In genomic region chr2:240810199-240810598, GRCh38 we compare ENCODE assay signal across 21 cellular contexts. TPM values are rescaled to one million over a fixed set of nuclear protein-coding genes. Genes with fewer than 3 reads are reported as not detected.
A peak's percentile ranks its signal among the peaks of the same experiment; 100 is the strongest.
DNase-seq lines count a peak whose midpoint lies in the region; ATAC-seq, FAIRE-seq and TF ChIP-seq lines count a peak whose summit lies in the region.
"Had no signal": no experiment of that assay in that cellular context is flagged by ENCODE, and none has a peak within 500 bp of the region (broad histone marks: within the 10 kb centered on the region; RNA-seq: fewer than 3 reads in every experiment).

No MANE protein-coding gene starts in this region.

- TF ChIP-seq CTCF in A549 (IDR thresholded peaks at IDR 0.05) (peak; percentile 39; the same call in 2 of the 3 replicates), OCI-LY1 (IDR thresholded peaks at IDR 0.05; ENCODE audit: low read length) (peak; percentile 21; the same call in 1 of the 2 replicates), fibroblast of the aortic adventitia (IDR thresholded peaks at IDR 0.05; ENCODE audit: insufficient read depth, low read length) (peak; percentile 15)

- no peak overlapping the region for H3K4me2 ChIP-seq in A549
- no peak overlapping the region for H3K4me2 ChIP-seq in OCI-LY1 (ENCODE audit: low read length)
- H3K4me2 ChIP-seq: BLaER1 treated with 17β-estradiol and CSF1 and Interleukin-3, amounts not matched to agents 10 nM and 100 nM; KMS-11 had no signal

- H4K20me1 ChIP-seq in OCI-LY1 (ENCODE audit: insufficient read depth, low read length), result no peaks in the 10 kb centered on the region
- H4K20me1 ChIP-seq: BLaER1 treated with 17β-estradiol and CSF1 and Interleukin-3, amounts not matched to agents 10 nM and 100 nM had no signal

- CTCF ChIA-PET in A549 (lab: Yijun Ruan, JAX), result interaction anchor here (0.6 to 2.8 kb wide), 10 partner anchors 9 to 147 kb away, joined by 3 to 20 read pairs (median 3); no protein-coding TSS in a partner anchor

- no peak for FAIRE-seq in A549 (lab: Jason Lieb, UNC)

- in situ Hi-C loops in G401 (cut with HindIII; ENCODE audit: low sequenced_read_pairs), result no loop called here

- no peak overlapping the region for H3K9ac ChIP-seq in OCI-LY1 (ENCODE audit: low read length)
- H3K9ac ChIP-seq: BLaER1 treated with 17β-estradiol and CSF1 and Interleukin-3, amounts not matched to agents 10 nM and 100 nM; KMS-11 had no signal

- 32% methylated on average over 6 of the region's 6 CpGs for WGBS in A549 (ENCODE audit: missing lambda C conversion rate)

- H2AFZ ChIP-seq in OCI-LY1 (ENCODE audit: low read length), result no peak overlapping the region

- no peaks in the 10 kb centered on the region for H3F3A ChIP-seq in OCI-LY1 (ENCODE audit: insufficient read depth, low read length)

- H3K9me2 ChIP-seq in OCI-LY1 (ENCODE audit: low read depth, low read length), result no peaks in the 10 kb centered on the region

- peaks cover 22% of the 10 kb centered on the region for H3K9me3 ChIP-seq in A549
- H3K9me3 ChIP-seq in OCI-LY1 (ENCODE audit: low read length), result no peaks in the 10 kb centered on the region
- H3K9me3 ChIP-seq: testis had no signal

- H3K4me3 ChIP-seq in A549 (no peak overlapping the region), OCI-LY1 (ENCODE audit: low read depth, low read length, poor library complexity, severe bottlenecking) (no peak overlapping the region), fibroblast of the aortic adventitia (ENCODE audit: low read depth, low read length) (no peak overlapping the region)
- H3K4me3 ChIP-seq: BLaER1 treated with 17β-estradiol and CSF1 and Interleukin-3, amounts not matched to agents 10 nM and 100 nM; testis had no signal

- no peak for TF ChIP-seq POLR2A in A549 (IDR thresholded peaks at IDR 0.05; ENCODE audit: low read length)

- no peaks in the 10 kb centered on the region for H3K36me3 ChIP-seq in OCI-LY1 (ENCODE audit: insufficient read depth, low read length)
- H3K36me3 ChIP-seq: BLaER1 treated with 17β-estradiol and CSF1 and Interleukin-3, amounts not matched to agents 10 nM and 100 nM had no signal

- POLR2A ChIA-PET in A549 (lab: Yijun Ruan, JAX), result no interaction called here

- H3K27me3 ChIP-seq in OCI-LY1 (ENCODE audit: insufficient read depth, low read length), result no peaks in the 10 kb centered on the region; the same call in 1 of the 2 replicates
- H3K27me3 ChIP-seq: testis had no signal

- 0 out of 5 replicates have a peak, but pooled peaks of 1 of the 2 experiments have one; percentile 23 for TF ChIP-seq RAD21 in A549 (conservative IDR thresholded peaks at IDR 0.05 in 1 of 2, IDR thresholded peaks at IDR 0.05 in 1 of 2)

- no peak overlapping the region for H3K27ac ChIP-seq in A549
- no peak overlapping the region for H3K27ac ChIP-seq in OCI-LY1 (ENCODE audit: low read depth, low read length, poor library complexity, severe bottlenecking)
- H3K27ac ChIP-seq: BLaER1 treated with 17β-estradiol and CSF1 and Interleukin-3, amounts not matched to agents 10 nM and 100 nM; KMS-11; testis had no signal

- no peak for TF ChIP-seq EP300 in A549 (IDR thresholded peaks at IDR 0.05)

- peak in 1 of 2 experiments; percentile 70; a peak in 2 of 6 replicates for ATAC-seq in A549
- ATAC-seq in HG03469 (IDR thresholded peaks at IDR 0.05; ENCODE audit: unreplicated experiment), result no peak
- ATAC-seq: activated T-cell treated with anti-CD3 and anti-CD28 coated beads, Interleukin-2, amount 50 U/mL, for 72 hours had no signal

- DNase-seq in A549 (ENCODE audit: low read depth in 1 of 2, low spot score in 1 of 2), result peak in 1 of 2 experiments; percentile 27
- peak; percentile 70 for DNase-seq in G401 (ENCODE audit: low spot score)
- peak; percentile 13 for DNase-seq in fibroblast of the aortic adventitia (ENCODE audit: low read depth)
- no peak for DNase-seq in kidney glomerular epithelial cell (lab: John Stamatoyannopoulos, UW)
- no peak for DNase-seq in stimulated activated CD4-positive, alpha-beta T cell treated with anti-CD3 and anti-CD28 coated beads, Interleukin-2, amount 100 ng/mL, for 24 hours
- no peak for DNase-seq in DMS153 treated with DMSO at 0.1 percent for 48 hours (lab: John Stamatoyannopoulos, UW; ENCODE audit: unreplicated experiment)
- DNase-seq: activated CD4-positive, alpha-beta memory T cell treated with anti-CD3 and anti-CD28 coated beads, Interleukin-2, amount 10 ng/mL, durations not matched to agents 7 days and 5 days; activated naive CD8-positive, alpha-beta T cell treated with anti-CD3 and anti-CD28 coated beads, Interleukin-2, amount 10 ng/mL, durations not matched to agents 7 days and 5 days; activated T-cell treated with anti-CD3 and anti-CD28 coated beads, Interleukin-2, amount 50 U/mL, for 72 hours; DMS79; effector CD4-positive, alpha-beta T cell; NCI-H1436 treated with DMSO at 0.1 percent for 48 hours; nucleus accumbens; stimulated activated CD4-positive, alpha-beta T cell treated with anti-CD3 and anti-CD28 coated beads, Interleukin-4, amount 100 ng/mL, for 24 hours; testis had no signal

- no peaks in the 10 kb centered on the region for H3K79me2 ChIP-seq in OCI-LY1 (ENCODE audit: insufficient read depth, low read length)

- H3K4me1 ChIP-seq in A549 (no peaks in the 10 kb centered on the region), OCI-LY1 (ENCODE audit: insufficient read depth, low read length, severe bottlenecking) (no peaks in the 10 kb centered on the region)
- H3K4me1 ChIP-seq: BLaER1 treated with 17β-estradiol and CSF1 and Interleukin-3, amounts not matched to agents 10 nM and 100 nM; testis had no signal

TF ChIP-seq in A549, 52 proteins besides CTCF, POLR2A, EP300 and RAD21:
- peak; percentile 33; the same call in 1 of the 3 replicates for TF ChIP-seq SMC3 (IDR thresholded peaks at IDR 0.05)
- TF ChIP-seq JUN (IDR thresholded peaks at IDR 0.05), result no peak
TF ChIP-seq in A549: peak in this region for 1.

RNA-seq across cellular contexts. Expression of gene KIF1A, which starts 9.8 kb away (rescaled TPM):
- polyA plus RNA-seq in A549 (2011; rRNA removed) (0.28 and 0.50 TPM in 2 replicates), A549 (2017; fragmentation: RNase III; extraction: RNeasy Plus Mini Kit Qiagen cat#74134 plus additional on column Dnase treatment) (0.26 to 0.35 TPM (median 0.28 TPM) in 3 replicates)
- 0.33 and 0.45 TPM in 2 replicates for polyA plus RNA-seq in A549 (2012; cell fraction: cytosol; rRNA removed)
- 1.4 and 1.5 TPM in 2 replicates for polyA plus RNA-seq in A549 (2012; cell fraction: nucleus; rRNA removed)
- polyA minus RNA-seq in A549 (2011; rRNA and poly(A)+ RNA removed), result 1.2 and 1.9 TPM in 2 replicates
- total RNA-seq in G401 (2014; rRNA removed; shearing (Covaris generic)), result 15.3 and 24.9 TPM in 2 replicates
- total RNA-seq in fibroblast of the aortic adventitia (ENCODE audit: low replicate concordance), result under 0.01 TPM in 1 of 2 replicates, not detected in the other
- total RNA-seq: fibroblast of lung, mononuclear cell had no signal

RNA-seq across cellular contexts. Expression of gene AGXT, which starts 58.4 kb away (rescaled TPM):
- polyA plus RNA-seq in A549 (2011; rRNA removed) (not detected in 2 replicates), A549 (2017; fragmentation: RNase III; extraction: RNeasy Plus Mini Kit Qiagen cat#74134 plus additional on column Dnase treatment) (not detected in 3 replicates)
- not detected in 2 replicates for polyA plus RNA-seq in A549 (2012; cell fraction: cytosol; rRNA removed)
- polyA plus RNA-seq in A549 (2012; cell fraction: nucleus; rRNA removed), result not detected in 2 replicates
- not detected in 2 replicates for polyA minus RNA-seq in A549 (2011; rRNA and poly(A)+ RNA removed)
- total RNA-seq in G401 (2014; rRNA removed; shearing (Covaris generic)), result not detected in 2 replicates
- total RNA-seq in fibroblast of the aortic adventitia (ENCODE audit: low replicate concordance), result not detected in 2 replicates
- total RNA-seq: activated CD4-positive, alpha-beta memory T cell treated with anti-CD3 and anti-CD28 coated beads, Interleukin-2, amount 10 ng/mL, durations not matched to agents 7 days and 5 days; activated naive CD8-positive, alpha-beta T cell treated with anti-CD3 and anti-CD28 coated beads, Interleukin-2, amount 10 ng/mL, durations not matched to agents 7 days and 5 days; activated T-cell treated with anti-CD3 and anti-CD28 coated beads, Interleukin-2, amount 50 U/mL, for 72 hours; fibroblast of lung; mononuclear cell had no signal
- polyA plus RNA-seq: fibroblast of lung had no signal

Comparison
In these comparisons a context has a peak if more than half of its experiments do, and no peak if none do; other contexts are left out.
1. DNase-seq: peak in G401 (single experiment) and fibroblast of the aortic adventitia (single experiment); none in kidney glomerular epithelial cell (single experiment), stimulated activated CD4-positive, alpha-beta T cell treated with anti-CD3 and anti-CD28 coated beads, Interleukin-2, amount 100 ng/mL, for 24 hours (0 of 2) and DMS153 treated with DMSO at 0.1 percent for 48 hours (single experiment).
2. RNA of gene KIF1A, which starts 9.8 kb away (total RNA-seq): 15.3 to 24.9 TPM in G401; under 0.01 TPM in fibroblast of the aortic adventitia; every median in the first group is over 10 times any median in the second.
3. Peak in every context shown above with its lines, with median percentiles within 50 percentile points of each other: CTCF ChIP-seq.